Comparison of ENCODE assay signal across 8 cellular contexts in genomic region chr12:12561305-12562015, GRCh38. TPM values are rescaled to one million over a fixed set of nuclear protein-coding genes. Genes with fewer than 3 reads are reported as not detected.
DNase-seq lines count a peak whose midpoint lies in the region; ATAC-seq and TF ChIP-seq lines count a peak whose summit lies in the region.

No MANE protein-coding gene starts in this region.

- peaks cover 16% of the 10 kb centered on the region for H3K36me3 Mint-ChIP-seq in activated CD8-positive, alpha-beta T cell treated with anti-CD3 and anti-CD28 coated beads, Interleukin-2, amount 10 ng/mL, durations not matched to agents 7 days and 5 days (ENCODE audit: low read depth)

- peaks cover 0 to 19% of the 10 kb centered on the region in 2 donors for H3K4me1 ChIP-seq in lung (ENCODE audit: control insufficient read depth in 2 of 2, insufficient read depth in 2 of 2, low read length in 2 of 2)

- peak overlapping the region; percentile 82 for H3K4me3 ChIP-seq in lung

- peaks cover 2% of the 10 kb centered on the region for H3K27me3 Mint-ChIP-seq in activated CD8-positive, alpha-beta T cell treated with anti-CD3 and anti-CD28 coated beads, Interleukin-2, amount 10 ng/mL, durations not matched to agents 7 days and 5 days (ENCODE audit: low read depth)

- peaks cover 37% of the 10 kb centered on the region for H3K4me1 Mint-ChIP-seq in activated CD8-positive, alpha-beta T cell treated with anti-CD3 and anti-CD28 coated beads, Interleukin-2, amount 10 ng/mL, durations not matched to agents 7 days and 5 days (ENCODE audit: low read depth)

- POLR2A ChIA-PET in activated CD8-positive, alpha-beta T cell treated with anti-CD3 and anti-CD28 coated beads, Interleukin-2, amount 10 ng/mL, durations not matched to agents 7 days and 5 days (lab: Charles Lee) = interaction anchor here (0.5 to 2.0 kb wide), 20 partner anchors 14 to 214 kb away, joined by 3 to 20 read pairs (median 4); partner anchors contain the start of gene BORCS5

- 1% methylated on average over 32 to 60 of the region's 60 CpGs for WGBS in lung, 2 donors

- H3K4me3 Mint-ChIP-seq in activated CD8-positive, alpha-beta T cell treated with anti-CD3 and anti-CD28 coated beads, Interleukin-2, amount 10 ng/mL, durations not matched to agents 7 days and 5 days = peak overlapping the region; percentile 78

- no peaks in the 10 kb centered on the region for H3K27me3 ChIP-seq in lung (ENCODE audit: control insufficient read depth, insufficient read depth)

- DNase-seq in NCI-H1930 (lab: John Stamatoyannopoulos, UW) = peak; percentile 16 to 44
- peak; percentile 51 for DNase-seq in activated CD8-positive, alpha-beta T cell treated with anti-CD3 and anti-CD28 coated beads, Interleukin-2, amount 10 ng/mL, durations not matched to agents 7 days and 5 days
- DNase-seq in effector CD8-positive, alpha-beta T cell (lab: John Stamatoyannopoulos, UW) = peak; percentile 16
- DNase-seq in lung (ENCODE audit: low spot score) = peak; percentile 64
- peak in 2 of 3 donors; percentile 11 to 32 for DNase-seq in stimulated activated CD4-positive, alpha-beta T cell treated with anti-CD3 and anti-CD28 coated beads, TNF-alpha, amount 100 ng/mL, for 1 hour (ENCODE audit: low read depth in 3 of 3, low spot score in 1 of 3)

- peak; percentile 30 for ATAC-seq in GM18498 (IDR thresholded peaks at IDR 0.05; ENCODE audit: unreplicated experiment)
- ATAC-seq in activated CD8-positive, alpha-beta T cell treated with anti-CD3 and anti-CD28 coated beads, Interleukin-2, amount 10 ng/mL, durations not matched to agents 7 days and 5 days = peak; percentile 22
- ATAC-seq in lung (ENCODE audit: insufficient read depth, low FRiP score) = peak; percentile 36
- ATAC-seq in HG03342 (IDR thresholded peaks at IDR 0.05; ENCODE audit: unreplicated experiment) = no peak
- ATAC-seq in HG03457 (IDR thresholded peaks at IDR 0.05; ENCODE audit: unreplicated experiment) = no peak

- no peaks in the 10 kb centered on the region for H3K36me3 ChIP-seq in lung (ENCODE audit: control insufficient read depth in 2 of 2, insufficient read depth in 2 of 2, low read length in 2 of 2)

- TF ChIP-seq CTCF in lung (IDR thresholded peaks at IDR 0.05; ENCODE audit: control extremely low read depth, extremely low read depth) = no peak

- H3K9me3 ChIP-seq in lung (ENCODE audit: control insufficient read depth in 2 of 2, insufficient read depth in 1 of 2, low read length in 1 of 2) = no peaks in the 10 kb centered on the region

- H3K9me3 Mint-ChIP-seq in activated CD8-positive, alpha-beta T cell treated with anti-CD3 and anti-CD28 coated beads, Interleukin-2, amount 10 ng/mL, durations not matched to agents 7 days and 5 days (ENCODE audit: insufficient read depth) = no peaks in the 10 kb centered on the region

- peak overlapping the region; percentile 88 for H3K27ac Mint-ChIP-seq in activated CD8-positive, alpha-beta T cell treated with anti-CD3 and anti-CD28 coated beads, Interleukin-2, amount 10 ng/mL, durations not matched to agents 7 days and 5 days

- peak overlapping the region; percentile 99 to 100 for H3K27ac ChIP-seq in lung (ENCODE audit: low read depth in 1 of 2, low read length in 1 of 2)

- CTCF ChIA-PET in activated CD8-positive, alpha-beta T cell treated with anti-CD3 and anti-CD28 coated beads, Interleukin-2, amount 10 ng/mL, durations not matched to agents 7 days and 5 days (lab: Charles Lee) = interaction anchor here (0.8 to 4.3 kb wide), 7 partner anchors 86 to 189 kb away, joined by 3 to 14 read pairs (median 3); no protein-coding TSS in a partner anchor

RNA-seq across cellular contexts. Expression of gene DUSP16, which starts 1.2 kb away (rescaled TPM):
- total RNA-seq in activated CD8-positive, alpha-beta T cell treated with anti-CD3 and anti-CD28 coated beads, Interleukin-2, amount 10 ng/mL, durations not matched to agents 7 days and 5 days = 10 to 100 TPM; 17.4 to 19.0 TPM
- total RNA-seq in lung = 10 to 100 TPM; 27.6 to 40.0 TPM
- polyA plus RNA-seq in lung = 10 to 100 TPM; 11.1 to 24.1 TPM

RNA-seq across cellular contexts. Expression of gene CREBL2, which starts 50.2 kb away (rescaled TPM):
- 10 to 100 TPM; 13.2 to 14.3 TPM for total RNA-seq in activated CD8-positive, alpha-beta T cell treated with anti-CD3 and anti-CD28 coated beads, Interleukin-2, amount 10 ng/mL, durations not matched to agents 7 days and 5 days
- 10 to 100 TPM; 32.2 to 50.5 TPM for total RNA-seq in lung
- 10 to 100 TPM; 18.3 to 23.1 TPM for polyA plus RNA-seq in lung

Comparison
In these comparisons a context has a peak if more than half of its experiments do, and no peak if none do; other contexts are left out.
1. ATAC-seq: peak in GM18498 (single experiment), activated CD8-positive, alpha-beta T cell treated with anti-CD3 and anti-CD28 coated beads, Interleukin-2, amount 10 ng/mL, durations not matched to agents 7 days and 5 days (single experiment) and lung (single experiment); none in HG03342 (single experiment) and HG03457 (single experiment).
2. Peak in every context shown above with its lines, with median percentiles within 50 percentile points of each other: DNase-seq.